ENCODE assay signal across 14 cellular contexts in genomic region chr9:14238044-14238443, GRCh38.
DNase-seq lines count a peak whose midpoint lies in the region; ATAC-seq and TF ChIP-seq lines count a peak whose summit lies in the region.
"Had no signal": no experiment of that assay in that cellular context is flagged by ENCODE, and none has a peak within 500 bp of the region (broad histone marks: within the 10 kb centered on the region; RNA-seq: fewer than 3 reads in every experiment).

No MANE protein-coding gene starts in this region.

- no peak for ATAC-seq in HG02642 (IDR thresholded peaks at IDR 0.05; ENCODE audit: poor library complexity, unreplicated experiment)

- no peaks in the 10 kb centered on the region for H3K36me3 ChIP-seq in liver (ENCODE audit: control insufficient read depth in 4 of 4, insufficient read depth in 3 of 4, low read depth in 1 of 4, low read length in 3 of 4)

- no peak for TF ChIP-seq CTCF in chondrocyte (IDR thresholded peaks at IDR 0.05)
- TF ChIP-seq CTCF in liver (IDR thresholded peaks at IDR 0.05; ENCODE audit: low read depth, low read length, missing input control): no peak
- TF ChIP-seq CTCF in type B pancreatic cell (conservative IDR thresholded peaks at IDR 0.05): no peak

- TF ChIP-seq RAD21 in liver (IDR thresholded peaks at IDR 0.05): no peak

- H3K4me3 Mint-ChIP-seq in chondrocyte (ENCODE audit: unreplicated experiment) (no peak overlapping the region), type B pancreatic cell (peak overlapping the region; percentile 56)
- H3K4me3 Mint-ChIP-seq: memory B cell had no signal

- H3K4me3 ChIP-seq in liver (ENCODE audit: low read depth in 1 of 3, low read length in 3 of 3): no peak overlapping the region

- H3K9ac ChIP-seq in liver (ENCODE audit: low read depth in 1 of 2, low read length in 2 of 2): no peak overlapping the region

- H3K27me3 Mint-ChIP-seq in chondrocyte (ENCODE audit: low read depth) (no peaks in the 10 kb centered on the region), type B pancreatic cell (no peaks in the 10 kb centered on the region)

- WGBS in liver: 61% methylated on average over 3 of the region's 3 CpGs

- H3K36me3 Mint-ChIP-seq in chondrocyte (ENCODE audit: low read depth): peaks cover 2% of the 10 kb centered on the region
- H3K36me3 Mint-ChIP-seq in type B pancreatic cell: peaks cover 11% of the 10 kb centered on the region
- H3K36me3 Mint-ChIP-seq: memory B cell had no signal

- peaks cover 3 to 28% (median 13%) of the 10 kb centered on the region in 4 donors for H3K4me1 ChIP-seq in liver (ENCODE audit: control insufficient read depth in 4 of 4, insufficient read depth in 4 of 4, low read length in 3 of 4)

- H3K4me1 Mint-ChIP-seq in chondrocyte (ENCODE audit: low read depth): peaks cover 39% of the 10 kb centered on the region
- peaks cover 61% of the 10 kb centered on the region for H3K4me1 Mint-ChIP-seq in type B pancreatic cell (ENCODE audit: unreplicated experiment)
- H3K4me1 Mint-ChIP-seq: memory B cell had no signal

- H3K27ac Mint-ChIP-seq in chondrocyte (ENCODE audit: unreplicated experiment) (peak overlapping the region; percentile 45), type B pancreatic cell (peak overlapping the region; percentile 80)
- H3K27ac Mint-ChIP-seq: activated T-helper 2 cell treated with anti-CD3 and anti-CD28 coated beads, Interferon-gamma antibody, Interleukin-2, Interleukin-4, amounts not matched to agents 10 μg/mL and 5 μg/mL and 100 μg/mL, durations not matched to agents 14 hours and 24 hours and 36 hours; memory B cell had no signal

- DNase-seq in LoVo (ENCODE audit: low spot score) (peak; percentile 50), chondrocyte (ENCODE audit: low spot score) (no peak), type B pancreatic cell (ENCODE audit: extremely low spot score, unreplicated experiment) (no peak), NCI-H128 (lab: John Stamatoyannopoulos, UW; ENCODE audit: unreplicated experiment) (no peak), NCI-H187 treated with DMSO at 0.1 percent for 48 hours (lab: John Stamatoyannopoulos, UW) (no peak), dedifferentiated amniotic fluid mesenchymal stem cell (ENCODE audit: extremely low spot score) (no peak)
- DNase-seq: effector memory CD4-positive, alpha-beta T cell; NCI-H774; stimulated activated CD4-positive, alpha-beta T cell treated with anti-CD3 and anti-CD28 coated beads, Interleukin-15, amount 100 ng/mL, for 24 hours; substantia nigra had no signal

- H3K27me3 ChIP-seq in liver (ENCODE audit: control insufficient read depth in 4 of 4, insufficient read depth in 4 of 4, low read length in 3 of 4): no peaks in the 10 kb centered on the region

- H3K9me3 Mint-ChIP-seq in chondrocyte (ENCODE audit: low read depth) (no peaks in the 10 kb centered on the region), type B pancreatic cell (no peaks in the 10 kb centered on the region)
- H3K9me3 Mint-ChIP-seq: activated T-helper 2 cell treated with anti-CD3 and anti-CD28 coated beads, Interferon-gamma antibody, Interleukin-2, Interleukin-4, amounts not matched to agents 10 μg/mL and 5 μg/mL and 100 μg/mL, durations not matched to agents 14 hours and 24 hours and 36 hours; memory B cell had no signal

- peak overlapping the region; percentile 45 to 47 for H3K27ac ChIP-seq in liver (ENCODE audit: low read depth in 1 of 2, low read length in 2 of 2)

- H3K9me3 ChIP-seq in liver (ENCODE audit: control insufficient read depth in 4 of 4, low read length in 3 of 4): no peaks in the 10 kb centered on the region

TF ChIP-seq in liver, 16 proteins besides CTCF, POLR2A, EP300 and RAD21:
- TF ChIP-seq HNF4G (IDR thresholded peaks at IDR 0.05) (no peak), ATF3 (IDR thresholded peaks at IDR 0.05) (no peak), GABPA (IDR thresholded peaks at IDR 0.05 in 1 of 2, conservative IDR thresholded peaks at IDR 0.05 in 1 of 2) (no peak), NR2F2 (IDR thresholded peaks at IDR 0.05) (no peak), YY1 (IDR thresholded peaks at IDR 0.05) (no peak), TAF1 (conservative IDR thresholded peaks at IDR 0.05) (no peak), RXRA (IDR thresholded peaks at IDR 0.05) (no peak), FOXA1 (IDR thresholded peaks at IDR 0.05) (no peak), JUND (IDR thresholded peaks at IDR 0.05) (no peak), EGR1 (IDR thresholded peaks at IDR 0.05; ENCODE audit: low read depth in 2 of 2) (no peak)
- TF ChIP-seq, protein P1, sequence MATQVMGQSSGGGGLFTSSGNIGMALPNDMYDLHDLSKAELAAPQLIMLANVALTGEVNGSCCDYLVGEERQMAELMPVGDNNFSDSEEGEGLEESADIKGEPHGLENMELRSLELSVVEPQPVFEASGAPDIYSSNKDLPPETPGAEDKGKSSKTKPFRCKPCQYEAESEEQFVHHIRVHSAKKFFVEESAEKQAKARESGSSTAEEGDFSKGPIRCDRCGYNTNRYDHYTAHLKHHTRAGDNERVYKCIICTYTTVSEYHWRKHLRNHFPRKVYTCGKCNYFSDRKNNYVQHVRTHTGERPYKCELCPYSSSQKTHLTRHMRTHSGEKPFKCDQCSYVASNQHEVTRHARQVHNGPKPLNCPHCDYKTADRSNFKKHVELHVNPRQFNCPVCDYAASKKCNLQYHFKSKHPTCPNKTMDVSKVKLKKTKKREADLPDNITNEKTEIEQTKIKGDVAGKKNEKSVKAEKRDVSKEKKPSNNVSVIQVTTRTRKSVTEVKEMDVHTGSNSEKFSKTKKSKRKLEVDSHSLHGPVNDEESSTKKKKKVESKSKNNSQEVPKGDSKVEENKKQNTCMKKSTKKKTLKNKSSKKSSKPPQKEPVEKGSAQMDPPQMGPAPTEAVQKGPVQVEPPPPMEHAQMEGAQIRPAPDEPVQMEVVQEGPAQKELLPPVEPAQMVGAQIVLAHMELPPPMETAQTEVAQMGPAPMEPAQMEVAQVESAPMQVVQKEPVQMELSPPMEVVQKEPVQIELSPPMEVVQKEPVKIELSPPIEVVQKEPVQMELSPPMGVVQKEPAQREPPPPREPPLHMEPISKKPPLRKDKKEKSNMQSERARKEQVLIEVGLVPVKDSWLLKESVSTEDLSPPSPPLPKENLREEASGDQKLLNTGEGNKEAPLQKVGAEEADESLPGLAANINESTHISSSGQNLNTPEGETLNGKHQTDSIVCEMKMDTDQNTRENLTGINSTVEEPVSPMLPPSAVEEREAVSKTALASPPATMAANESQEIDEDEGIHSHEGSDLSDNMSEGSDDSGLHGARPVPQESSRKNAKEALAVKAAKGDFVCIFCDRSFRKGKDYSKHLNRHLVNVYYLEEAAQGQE (IDR thresholded peaks at IDR 0.05): no peak
